ENCODE assay signal across 16 cellular contexts in genomic region chr10:11878776-11879175, GRCh38.
"Had no signal": no experiment of that assay in that cellular context is flagged by ENCODE, and none has a peak within 500 bp of the region (broad histone marks: within the 10 kb centered on the region; RNA-seq: fewer than 3 reads in every experiment).

No MANE protein-coding gene starts in this region.

- H3K4me3 Mint-ChIP-seq: activated naive CD4-positive, alpha-beta T cell treated with anti-CD3 and anti-CD28 coated beads for 36 hours; memory B cell; natural killer cell treated with Interleukin-12 subunit alpha and Interleukin-12 subunit beta and Interleukin-15 and Interleukin-18, amount 100 ng/mL, for 72 hours; stimulated activated naive CD8-positive, alpha-beta T cell treated with anti-CD3 and anti-CD28 coated beads, Interleukin-15, Interleukin-2, amounts not matched to agents 100 ng/mL and 50 ng/mL, for 24 hours; T-cell had no signal

- H3K27ac Mint-ChIP-seq: activated naive CD4-positive, alpha-beta T cell treated with anti-CD3 and anti-CD28 coated beads for 36 hours; memory B cell; natural killer cell treated with Interleukin-12 subunit alpha and Interleukin-12 subunit beta and Interleukin-15 and Interleukin-18, amount 100 ng/mL, for 72 hours; stimulated activated naive CD8-positive, alpha-beta T cell treated with anti-CD3 and anti-CD28 coated beads, Interleukin-15, Interleukin-2, amounts not matched to agents 100 ng/mL and 50 ng/mL, for 24 hours; T-cell had no signal

- H3K27me3 Mint-ChIP-seq: stimulated activated naive CD8-positive, alpha-beta T cell treated with anti-CD3 and anti-CD28 coated beads, Interleukin-15, Interleukin-2, amounts not matched to agents 100 ng/mL and 50 ng/mL, for 24 hours; T-cell had no signal

- H3K4me1 Mint-ChIP-seq: memory B cell had no signal

- ATAC-seq: left ventricle myocardium superior; natural killer cell treated with Interleukin-12 subunit alpha and Interleukin-12 subunit beta and Interleukin-15 and Interleukin-18, amount 100 ng/mL, for 72 hours; right cardiac atrium; T-cell had no signal

- H3K4me3 ChIP-seq: prostate gland had no signal

- H3K9me3 ChIP-seq: prostate gland had no signal

- H3K9me3 Mint-ChIP-seq: activated naive CD4-positive, alpha-beta T cell treated with anti-CD3 and anti-CD28 coated beads for 36 hours; memory B cell; natural killer cell treated with Interleukin-12 subunit alpha and Interleukin-12 subunit beta and Interleukin-15 and Interleukin-18, amount 100 ng/mL, for 72 hours; stimulated activated naive CD8-positive, alpha-beta T cell treated with anti-CD3 and anti-CD28 coated beads, Interleukin-15, Interleukin-2, amounts not matched to agents 100 ng/mL and 50 ng/mL, for 24 hours; T-cell had no signal

- H3K27ac ChIP-seq: prostate gland had no signal

- DNase-seq: activated CD4-positive, alpha-beta T cell treated with anti-CD3 and anti-CD28 coated beads, Interleukin-2, amount 50 U/mL, for 4 hours; activated CD4-positive, CD25-positive, alpha-beta regulatory T cell treated with anti-CD3 and anti-CD28 coated beads, Interleukin-2, amount 50 U/mL, for 72 hours; activated naive CD4-positive, alpha-beta T cell treated with anti-CD3 and anti-CD28 coated beads for 36 hours; activated T-cell treated with anti-CD3 and anti-CD28 coated beads for 4 hours; foreskin fibroblast; hippocampal formation; kidney; left ventricle myocardium superior; right cardiac atrium; small intestine; T-cell; T-helper 9 cell had no signal

- H3K36me3 Mint-ChIP-seq: memory B cell; natural killer cell treated with Interleukin-12 subunit alpha and Interleukin-12 subunit beta and Interleukin-15 and Interleukin-18, amount 100 ng/mL, for 72 hours; T-cell had no signal

- H3K36me3 ChIP-seq: prostate gland had no signal
